Comparison of ENCODE assay signal across 14 cellular contexts in the genomic region with DNA sequence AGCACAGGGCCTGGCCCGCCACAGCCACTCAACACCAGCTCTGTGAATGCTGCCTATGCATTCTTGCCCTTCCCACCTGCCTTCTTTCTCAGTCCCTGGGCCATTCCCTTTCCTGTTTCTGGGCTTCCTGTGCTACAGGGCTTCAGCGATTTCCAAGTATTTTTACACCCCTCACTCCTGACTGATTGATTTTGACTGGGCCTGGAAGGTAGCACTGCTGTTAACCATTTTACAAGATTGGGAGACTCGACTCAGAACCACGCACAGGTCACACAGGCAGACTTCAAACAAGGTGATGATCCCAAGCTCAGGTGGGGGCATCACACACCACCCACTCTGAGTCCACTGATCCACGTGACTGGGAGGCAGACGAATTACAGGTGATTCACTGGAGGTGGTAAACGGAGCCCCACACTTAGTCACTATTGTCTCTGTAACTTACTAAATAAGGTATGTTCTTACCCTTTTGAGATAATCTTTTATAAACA. TPM values are rescaled to one million over a fixed set of nuclear protein-coding genes. Genes with fewer than 3 reads are reported as not detected.
DNase-seq lines count a peak whose midpoint lies in the region; ATAC-seq and TF ChIP-seq lines count a peak whose summit lies in the region.
"Had no signal": no experiment of that assay in that cellular context is flagged by ENCODE, and none has a peak within 500 bp of the region (broad histone marks: within the 10 kb centered on the region; RNA-seq: fewer than 3 reads in every experiment).

No MANE protein-coding gene starts in this region.

- H3K27ac ChIP-seq in OCI-LY3 (ENCODE audit: low read length), result no peak overlapping the region
- H3K27ac ChIP-seq: ovary had no signal

- no peaks in the 10 kb centered on the region for H4K20me1 ChIP-seq in OCI-LY3 (ENCODE audit: insufficient read depth, low read length)

- H3K36me3 Mint-ChIP-seq in progenitor cell of endocrine pancreas (ENCODE audit: insufficient read depth), result no peaks in the 10 kb centered on the region
- H3K36me3 Mint-ChIP-seq: activated naive CD8-positive, alpha-beta T cell had no signal

- peak overlapping the region; percentile 92 for H3K27ac Mint-ChIP-seq in progenitor cell of endocrine pancreas
- H3K27ac Mint-ChIP-seq: activated naive CD8-positive, alpha-beta T cell had no signal

- peak; percentile 85 for DNase-seq in DMS53 treated with DMSO at 0.1 percent for 48 hours (lab: John Stamatoyannopoulos, UW; ENCODE audit: unreplicated experiment)
- no peak for DNase-seq in progenitor cell of endocrine pancreas (ENCODE audit: low spot score, unreplicated experiment)
- no peak for DNase-seq in H4 (ENCODE audit: low spot score)
- no peak for DNase-seq in NCI-H2227 (lab: John Stamatoyannopoulos, UW; ENCODE audit: unreplicated experiment)
- DNase-seq: foreskin melanocyte; ovary; stimulated activated CD4-positive, alpha-beta T cell treated with anti-CD3 and anti-CD28 coated beads, Interleukin-1b, Interleukin-23, amount 100 ng/mL, for 48 hours; T-helper 9 cell had no signal

- no peaks in the 10 kb centered on the region for H3K9me3 ChIP-seq in OCI-LY3 (ENCODE audit: insufficient read depth, low read length)
- H3K9me3 ChIP-seq: ovary had no signal

- no peaks in the 10 kb centered on the region for H3K36me3 ChIP-seq in OCI-LY3 (replicated peaks; ENCODE audit: low read depth, low read length)
- H3K36me3 ChIP-seq: ovary had no signal

- peak overlapping the region; percentile 58; the same call in 1 of the 2 replicates for H2AFZ ChIP-seq in OCI-LY3 (ENCODE audit: low read depth, low read length)

- H3K27me3 Mint-ChIP-seq in progenitor cell of endocrine pancreas, result no peaks in the 10 kb centered on the region

- H3K4me2 ChIP-seq in OCI-LY3 (ENCODE audit: low read length), result peak overlapping the region; percentile 34

- H3K9me3 Mint-ChIP-seq in progenitor cell of endocrine pancreas (ENCODE audit: low read depth), result no peaks in the 10 kb centered on the region

- peaks cover 25% of the 10 kb centered on the region for H3K27me3 ChIP-seq in OCI-LY3 (ENCODE audit: low read depth, low read length)
- H3K27me3 ChIP-seq: ovary had no signal

- H3K4me1 Mint-ChIP-seq in progenitor cell of endocrine pancreas (ENCODE audit: low read depth), result peaks cover 19% of the 10 kb centered on the region

- ATAC-seq in esophagus mucosa (peak; percentile 74), HG03045 (IDR thresholded peaks at IDR 0.05; ENCODE audit: unreplicated experiment) (no peak), HG02798 (IDR thresholded peaks at IDR 0.05; ENCODE audit: poor library complexity, unreplicated experiment) (no peak)
- ATAC-seq: Panc1 had no signal

- no peak overlapping the region for H3K4me3 ChIP-seq in OCI-LY3 (ENCODE audit: low read length)
- H3K4me3 ChIP-seq: ovary had no signal

- no peak overlapping the region for H3K4me3 Mint-ChIP-seq in progenitor cell of endocrine pancreas (ENCODE audit: low read depth)
- H3K4me3 Mint-ChIP-seq: activated naive CD8-positive, alpha-beta T cell had no signal

- no peaks in the 10 kb centered on the region for H3K79me2 ChIP-seq in OCI-LY3 (ENCODE audit: low read length)

- no peak overlapping the region for H3K9ac ChIP-seq in OCI-LY3 (ENCODE audit: low read length)

- TF ChIP-seq CTCF in OCI-LY3 (IDR thresholded peaks at IDR 0.05; ENCODE audit: low read depth, low read length) (no peak), progenitor cell of endocrine pancreas (IDR thresholded peaks at IDR 0.05; ENCODE audit: unreplicated experiment) (no peak)

- peaks cover 12% of the 10 kb centered on the region for H3K4me1 ChIP-seq in OCI-LY3 (ENCODE audit: low read length)

RNA-seq across cellular contexts. Expression of a gene that starts 21.3 kb away (rescaled TPM):
- 11.0 TPM for total RNA-seq in esophagus mucosa
- total RNA-seq in progenitor cell of endocrine pancreas, result 3.7 and 4.8 TPM in 2 replicates
- 5.2 and 5.9 TPM in 2 replicates for total RNA-seq in H4 (2014; rRNA removed; shearing (Covaris generic))
